Comparison of ENCODE assay signal across 1 cellular context in the genomic region with DNA sequence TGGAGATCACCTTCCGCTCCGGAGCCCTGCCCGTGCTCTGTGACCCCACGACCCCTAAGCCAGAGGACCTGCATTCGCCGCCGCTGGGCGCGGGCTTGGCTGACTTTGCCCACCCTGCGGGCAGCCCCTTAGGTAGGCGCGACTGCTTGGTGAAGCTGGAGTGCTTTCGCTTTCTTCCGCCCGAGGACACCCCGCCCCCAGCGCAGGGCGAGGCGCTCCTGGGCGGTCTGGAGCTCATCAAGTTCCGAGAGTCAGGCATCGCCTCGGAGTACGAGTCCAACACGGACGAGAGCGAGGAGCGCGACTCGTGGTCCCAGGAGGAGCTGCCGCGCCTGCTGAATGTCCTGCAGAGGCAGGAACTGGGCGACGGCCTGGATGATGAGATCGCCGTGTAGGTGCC.
TF ChIP-seq lines count a peak whose summit lies in the region.

No MANE protein-coding gene starts in this region.

TF ChIP-seq in HepG2, 621 proteins besides CTCF, POLR2A, EP300 and RAD21:
- TF ChIP-seq ZNF563 (CRISPR knock-in tag; IDR thresholded peaks at IDR 0.05) (no peak), SKI (IDR thresholded peaks at IDR 0.05; ENCODE audit: partially characterized antibody) (no peak), ZNF841 (CRISPR knock-in tag; IDR thresholded peaks at IDR 0.05; ENCODE audit: borderline replicate concordance) (no peak), ZNF10 (CRISPR knock-in tag; IDR thresholded peaks at IDR 0.05; ENCODE audit: borderline replicate concordance, low read depth) (no peak), NFYC (CRISPR knock-in tag; IDR thresholded peaks at IDR 0.05) (no peak), SRSF4 (IDR thresholded peaks at IDR 0.05; ENCODE audit: low read depth, low read length, poor library complexity, severe bottlenecking) (no peak), AGO2 (optimal IDR thresholded peaks at IDR 0.05; ENCODE audit: low read depth, low read length) (peak; percentile 48)
- TF ChIP-seq, protein P1, sequence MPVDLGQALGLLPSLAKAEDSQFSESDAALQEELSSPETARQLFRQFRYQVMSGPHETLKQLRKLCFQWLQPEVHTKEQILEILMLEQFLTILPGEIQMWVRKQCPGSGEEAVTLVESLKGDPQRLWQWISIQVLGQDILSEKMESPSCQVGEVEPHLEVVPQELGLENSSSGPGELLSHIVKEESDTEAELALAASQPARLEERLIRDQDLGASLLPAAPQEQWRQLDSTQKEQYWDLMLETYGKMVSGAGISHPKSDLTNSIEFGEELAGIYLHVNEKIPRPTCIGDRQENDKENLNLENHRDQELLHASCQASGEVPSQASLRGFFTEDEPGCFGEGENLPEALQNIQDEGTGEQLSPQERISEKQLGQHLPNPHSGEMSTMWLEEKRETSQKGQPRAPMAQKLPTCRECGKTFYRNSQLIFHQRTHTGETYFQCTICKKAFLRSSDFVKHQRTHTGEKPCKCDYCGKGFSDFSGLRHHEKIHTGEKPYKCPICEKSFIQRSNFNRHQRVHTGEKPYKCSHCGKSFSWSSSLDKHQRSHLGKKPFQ (CRISPR knock-in tag; IDR thresholded peaks at IDR 0.05; ENCODE audit: insufficient replicate concordance): no peak
